ENCODE assay signal across 8 cellular contexts in the genomic region with DNA sequence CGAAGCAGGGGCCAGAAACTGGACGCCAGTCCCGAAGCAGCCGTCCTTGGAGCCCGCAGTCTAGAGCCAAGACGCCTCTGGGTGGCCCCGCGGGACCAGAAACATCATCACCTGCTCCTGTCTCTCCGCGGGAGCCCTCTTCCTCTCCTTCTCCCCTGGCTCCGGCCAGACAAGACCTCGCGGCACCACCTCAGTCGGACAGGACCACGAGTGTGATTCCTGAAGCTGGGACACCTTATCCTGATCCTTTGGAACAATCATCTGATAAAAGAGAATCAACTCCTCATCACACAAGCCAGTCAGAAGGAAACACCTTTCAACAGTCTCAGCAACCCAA. TPM values are rescaled to one million over a fixed set of nuclear protein-coding genes. Genes with fewer than 3 reads are reported as not detected.
DNase-seq lines count a peak whose midpoint lies in the region; ATAC-seq and TF ChIP-seq lines count a peak whose summit lies in the region.

No MANE protein-coding gene starts in this region.

- DNase-seq in GM03348 (ENCODE audit: low spot score) (peak; percentile 47), HFFc6 (peak; percentile 3), RWPE1 (ENCODE audit: low spot score) (peak; percentile 6), ecto neural progenitor cell (ENCODE audit: low spot score) (peak; percentile 62), uterus (no peak)

- H3K4me1 ChIP-seq in mesodermal cell (ENCODE audit: control insufficient read depth, insufficient read depth, low read length, poor library complexity, severe bottlenecking) (no peaks in the 10 kb centered on the region), uterus (no peaks in the 10 kb centered on the region)

- peak overlapping the region; percentile 79 for H3K27ac Mint-ChIP-seq in HFFc6

- H3K27me3 ChIP-seq in uterus: no peaks in the 10 kb centered on the region

- ATAC-seq in GM18519 (IDR thresholded peaks at IDR 0.05; ENCODE audit: low FRiP score, unreplicated experiment) (no peak), HG02970 (IDR thresholded peaks at IDR 0.05; ENCODE audit: low FRiP score, unreplicated experiment) (no peak)

- H3K36me3 ChIP-seq in mesodermal cell (ENCODE audit: control insufficient read depth, insufficient read depth, low read length): no peaks in the 10 kb centered on the region
- no peaks in the 10 kb centered on the region for H3K36me3 ChIP-seq in uterus

- H3K27ac ChIP-seq in RWPE1 (no peak overlapping the region), mesodermal cell (ENCODE audit: low read depth, low read length, severe bottlenecking) (no peak overlapping the region), uterus (peak overlapping the region in 1 of 2 donors; percentile 44)

- H3K4me3 Mint-ChIP-seq in HFFc6: peak overlapping the region; percentile 93

- H3K4me3 ChIP-seq in mesodermal cell (ENCODE audit: extremely low read depth, insufficient read depth, low read length, poor library complexity, severe bottlenecking) (peak overlapping the region; percentile 41), uterus (peak overlapping the region; percentile 44 to 48)

- POLR2A ChIA-PET in RWPE1 (lab: Yijun Ruan, JAX; ENCODE audit: low non-redundant PET): no interaction called here

- intact Hi-C loops in uterus (cut with DNase I; ENCODE audit: low total_unique reads): no loop called here

- peaks cover 10% of the 10 kb centered on the region for H3K4me1 Mint-ChIP-seq in HFFc6 (ENCODE audit: low read depth)

- no peaks in the 10 kb centered on the region for H3K9me3 Mint-ChIP-seq in HFFc6

- H3K9me3 ChIP-seq in mesodermal cell (ENCODE audit: control insufficient read depth, low read length) (no peaks in the 10 kb centered on the region), uterus (no peaks in the 10 kb centered on the region)

- H3K27me3 Mint-ChIP-seq in HFFc6 (ENCODE audit: insufficient read depth): peaks cover 3% of the 10 kb centered on the region

- no peak for TF ChIP-seq POLR2A in uterus (IDR thresholded peaks at IDR 0.05)

- 0 to 3% methylated on average over 14 to 15 of the region's 15 CpGs for WGBS in mesodermal cell (ENCODE audit: insufficient coverage in 2 of 2), 2 experiments

- no peak for TF ChIP-seq CTCF in HFFc6 (IDR thresholded peaks at IDR 0.05)
- TF ChIP-seq CTCF in RWPE1 (conservative IDR thresholded peaks at IDR 0.05; ENCODE audit: low read depth): no peak
- TF ChIP-seq CTCF in uterus (IDR thresholded peaks at IDR 0.05): no peak

- CTCF ChIA-PET in RWPE1 (lab: Yijun Ruan, JAX): interaction anchor here (0.5 to 1.2 kb wide), 2 partner anchors 10 to 19 kb away, joined by 3 read pairs; no protein-coding TSS in a partner anchor

- no peaks in the 10 kb centered on the region for H3K36me3 Mint-ChIP-seq in HFFc6 (ENCODE audit: low read depth)

RNA-seq across cellular contexts. Expression of a gene that starts 0.4 kb away (rescaled TPM):
- under 1 TPM; 0.07 to 0.37 (median 0.15) TPM for total RNA-seq in HFFc6 (2021; fragmentation: NEBNext Ultra II Directional; extraction: Animal tissue kit (Norgen Biotek cat#: 25700))
- 0.59 TPM for polyA plus RNA-seq in mesodermal cell (2013, experiment 1 of 2)
- polyA plus RNA-seq in mesodermal cell (2013, experiment 2 of 2): 0.25 TPM
- total RNA-seq in uterus: 10 to 100 TPM in 1 of 4 donors, 1 to 10 TPM in 2, under 1 TPM in 1; 0.51 to 15.9 (median 5.4) TPM

RNA-seq across cellular contexts. Expression of a gene that starts 45.4 kb away (rescaled TPM):
- total RNA-seq in HFFc6 (2021; fragmentation: NEBNext Ultra II Directional; extraction: Animal tissue kit (Norgen Biotek cat#: 25700)): 10 to 100 TPM; 77.9 to 90.4 (median 86.5) TPM
- 45.0 TPM for polyA plus RNA-seq in mesodermal cell (2013, experiment 1 of 2)
- 60.4 TPM for polyA plus RNA-seq in mesodermal cell (2013, experiment 2 of 2)
- 100 to 1,000 TPM in 1 of 4 donors, 10 to 100 TPM in 3; 10.2 to 104 (median 36.1) TPM for total RNA-seq in uterus

RNA-seq across cellular contexts. Expression of a gene that starts 51.8 kb away (rescaled TPM):
- total RNA-seq in HFFc6 (2021; fragmentation: NEBNext Ultra II Directional; extraction: Animal tissue kit (Norgen Biotek cat#: 25700)): 10 to 100 TPM in 1 of 6 experiments, 1 to 10 TPM in 5; 7.7 to 10.2 (median 9.0) TPM
- polyA plus RNA-seq in mesodermal cell (2013, experiment 1 of 2): 19.1 TPM
- 21.4 TPM for polyA plus RNA-seq in mesodermal cell (2013, experiment 2 of 2)
- 10 to 100 TPM in 1 of 4 donors, 1 to 10 TPM in 3; 1.8 to 21.6 (median 8.0) TPM for total RNA-seq in uterus

Comparison
In these comparisons a context has a peak if more than half of its experiments do, and no peak if none do; other contexts are left out.
1. DNase-seq: peak in GM03348 (single experiment), HFFc6 (single experiment), RWPE1 (single experiment) and ecto neural progenitor cell (single experiment); none in uterus (0 of 2).